In genomic region chr5:147750065-147750464, GRCh38 we compare ENCODE assay signal across 24 cellular contexts. TPM values are rescaled to one million over a fixed set of nuclear protein-coding genes. Genes with fewer than 3 reads are reported as not detected.
DNase-seq lines count a peak whose midpoint lies in the region; ATAC-seq, FAIRE-seq and TF ChIP-seq lines count a peak whose summit lies in the region.
"Had no signal": no experiment of that assay in that cellular context is flagged by ENCODE, and none has a peak within 500 bp of the region (broad histone marks: within the 10 kb centered on the region; RNA-seq: fewer than 3 reads in every experiment).

No MANE protein-coding gene starts in this region.

- CTCF ChIA-PET in HepG2 (lab: Yijun Ruan, JAX; ENCODE audit: low intra/inter-chr PET ratio, low total read pairs) = no interaction called here

- no peaks in the 10 kb centered on the region for H3K4me1 ChIP-seq in HepG2 (ENCODE audit: insufficient read depth, low read length)
- H3K4me1 ChIP-seq in right lobe of liver = no peaks in the 10 kb centered on the region
- peaks cover 34% of the 10 kb centered on the region for H3K4me1 ChIP-seq in ectodermal cell (ENCODE audit: control insufficient read depth, insufficient read depth, low read length)
- H3K4me1 ChIP-seq: adrenal gland, HAP-1, left ventricle myocardium inferior, suprapubic skin had no signal

- H3K27me3 ChIP-seq in HepG2 (ENCODE audit: control insufficient read depth in 1 of 2, insufficient read depth in 2 of 2, low read length in 2 of 2) = no peaks in the 10 kb centered on the region
- H3K27me3 ChIP-seq in right lobe of liver = no peaks in the 10 kb centered on the region
- H3K27me3 ChIP-seq in ectodermal cell (ENCODE audit: control insufficient read depth, insufficient read depth, low read length, poor library complexity, severe bottlenecking) = no peaks in the 10 kb centered on the region
- H3K27me3 ChIP-seq: adrenal gland, cardiac muscle cell, neutrophil, suprapubic skin had no signal

- H3K36me3 ChIP-seq in HepG2 (replicated peaks in 1 of 2; ENCODE audit: control insufficient read depth in 1 of 2, insufficient read depth in 2 of 2, low read length in 2 of 2) (no peaks in the 10 kb centered on the region), right lobe of liver (no peaks in the 10 kb centered on the region), ectodermal cell (ENCODE audit: control insufficient read depth, insufficient read depth, low read length) (no peaks in the 10 kb centered on the region)
- H3K36me3 ChIP-seq: adrenal gland, cardiac muscle cell, HAP-1, left ventricle myocardium inferior, neutrophil, suprapubic skin had no signal

- DNase-seq in HepG2 (ENCODE audit: low spot score) (no peak), right lobe of liver (no peak), NCI-H2107 (lab: John Stamatoyannopoulos, UW) (peak; percentile 13), NCI-H1694 treated with DMSO at 0.1 percent for 48 hours (lab: John Stamatoyannopoulos, UW) (no peak), NCI-H1105 (lab: John Stamatoyannopoulos, UW) (no peak)
- DNase-seq: ACHN; activated CD4-positive, alpha-beta T cell treated with anti-CD3 and anti-CD28 coated beads, Interleukin-2, amount 50 U/mL, for 1 hour; activated gamma-delta T cell treated with Interleukin-2 at 50 U/mL for 16 hours; adrenal gland; DMS53; KG1; left ventricle myocardium inferior; mucosa of descending colon; MV-4-11; NCI-H446 had no signal

- 39% methylated on average over 4 of the region's 4 CpGs for WGBS in HepG2 (ENCODE audit: low lambda C conversion rate)
- 69% methylated on average over 4 of the region's 4 CpGs for WGBS in right lobe of liver (ENCODE audit: insufficient coverage, low coverage, low lambda C conversion rate, missing lambda C conversion rate)
- 57 to 62% methylated on average over 2 to 4 of the region's 4 CpGs for WGBS in ectodermal cell, 2 experiments

- TF ChIP-seq CTCF in HepG2 (CRISPR knock-in tag; IDR thresholded peaks at IDR 0.05) (no peak), right lobe of liver (IDR thresholded peaks at IDR 0.05) (no peak)

- no TSS peak for BruUV-seq in HepG2 (replicated peaks; lab: Mats Ljungman, UMichigan)

- no peak overlapping the region for H3K27ac ChIP-seq in HepG2 (ENCODE audit: extremely low read length, insufficient read depth, low read length)
- no peak overlapping the region for H3K27ac ChIP-seq in right lobe of liver
- peak overlapping the region; percentile 26 for H3K27ac ChIP-seq in ectodermal cell (ENCODE audit: insufficient read depth, low read depth, low read length, poor library complexity, severe bottlenecking)
- H3K27ac ChIP-seq in temporal lobe (ENCODE audit: low read depth, low read length) = peak overlapping the region; percentile 88
- H3K27ac ChIP-seq: adrenal gland, cardiac muscle cell, left ventricle myocardium inferior, neutrophil, suprapubic skin had no signal

- H3K9me3 ChIP-seq in HepG2 (ENCODE audit: low read length) (no peaks in the 10 kb centered on the region), right lobe of liver (no peaks in the 10 kb centered on the region), ectodermal cell (ENCODE audit: control insufficient read depth, low read length) (no peaks in the 10 kb centered on the region)
- H3K9me3 ChIP-seq: adrenal gland, HAP-1, left ventricle myocardium inferior, mucosa of descending colon, neutrophil, suprapubic skin had no signal

- no peak for TF ChIP-seq RAD21 in HepG2 (CRISPR knock-in tag; IDR thresholded peaks at IDR 0.05)

- no peak for FAIRE-seq in HepG2 (lab: Jason Lieb, UNC)
- FAIRE-seq: GM12891 had no signal

- H3K9ac ChIP-seq in HepG2 (ENCODE audit: insufficient read depth, low read depth, low read length) = no peak overlapping the region

- no peak overlapping the region for H3K4me2 ChIP-seq in HepG2 (ENCODE audit: low read depth, low read length)
- H3K4me2 ChIP-seq: smooth muscle cell had no signal

- TF ChIP-seq POLR2A in HepG2 (IDR thresholded peaks at IDR 0.05; ENCODE audit: insufficient read depth in 1 of 2, low read depth in 2 of 2, low read length in 2 of 2) = no peak
- no peak for TF ChIP-seq POLR2A in right lobe of liver (IDR thresholded peaks at IDR 0.05)

- no peak overlapping the region for H2AFZ ChIP-seq in HepG2 (ENCODE audit: low read length)

- no peak for ATAC-seq in HepG2
- no peak for ATAC-seq in right lobe of liver
- ATAC-seq in GM21423 (IDR thresholded peaks at IDR 0.05; ENCODE audit: unreplicated experiment) = no peak
- ATAC-seq: mucosa of descending colon had no signal

- POLR2A ChIA-PET in HepG2 (lab: Yijun Ruan, JAX) = no interaction called here

- H4K20me1 ChIP-seq in HepG2 (ENCODE audit: insufficient read depth, low read length) = no peaks in the 10 kb centered on the region

- intact Hi-C loops in HepG2 (cut with micrococcal nuclease; ENCODE audit: unreplicated experiment) = no loop called here
- intact Hi-C loops in right lobe of liver (cut with DNase I) = no loop called here

- H3K4me3 ChIP-seq in HepG2 (replicated peaks in 1 of 3; ENCODE audit: insufficient read depth in 1 of 3, low read depth in 2 of 3, low read length in 3 of 3) (no peak overlapping the region), right lobe of liver (no peak overlapping the region), ectodermal cell (ENCODE audit: insufficient read depth, low read depth, low read length) (no peak overlapping the region)
- H3K4me3 ChIP-seq: adrenal gland, cardiac muscle cell, HAP-1, left ventricle myocardium inferior, mucosa of descending colon, smooth muscle cell, suprapubic skin had no signal

- no peaks in the 10 kb centered on the region for H3K79me2 ChIP-seq in HepG2 (ENCODE audit: insufficient read depth, low read length)

- in situ Hi-C loops in HepG2 (cut with HindIII; ENCODE audit: extremely low pct_ligation_motif_present, low pct_unique_long_range_greater_than_20kb) = no loop called here

- no peak for TF ChIP-seq EP300 in HepG2 (IDR thresholded peaks at IDR 0.05; ENCODE audit: low read depth in 2 of 2, low read length in 2 of 2)
- no peak for TF ChIP-seq EP300 in HepG2 (CRISPR knock-in tag; IDR thresholded peaks at IDR 0.05; ENCODE audit: borderline replicate concordance)

TF ChIP-seq in HepG2, 621 proteins besides CTCF, POLR2A, EP300 and RAD21:
- 0 out of 2 replicates have a peak, but pooled peaks have one; percentile 39 for TF ChIP-seq CEBPB (IDR thresholded peaks at IDR 0.05; ENCODE audit: borderline replicate concordance, low read depth, low read length)
- no peak for TF ChIP-seq REPIN1 (CRISPR knock-in tag; IDR thresholded peaks at IDR 0.05; ENCODE audit: borderline replicate concordance, low read depth)
TF ChIP-seq in HepG2: peak in this region for 1.

RNA-seq across cellular contexts. Expression of gene JAKMIP2, which starts 32.5 kb away (rescaled TPM):
- total RNA-seq in HepG2 (2016; rRNA removed; fragmentation: Illumina TruSeq; extraction: Trizol) (1.9 and 2.1 TPM in 2 replicates), right lobe of liver (under 1 TPM; 0.07 to 0.56 (median 0.31) TPM), temporal lobe (49.7 TPM)
- 0.18 and 0.61 TPM in 2 replicates for total RNA-seq in HepG2 (2016; cell fraction: cytosol; rRNA removed; fragmentation: Illumina TruSeq; extraction: Trizol; ENCODE audit: low read depth)
- total RNA-seq in HepG2 (2016; cell fraction: insoluble cytoplasmic fraction; rRNA removed; fragmentation: Illumina TruSeq; extraction: Trizol) = 1.6 and 3.4 TPM in 2 replicates
- total RNA-seq in HepG2 (2016; cell fraction: membrane; rRNA removed; fragmentation: Illumina TruSeq; extraction: Trizol) = 1.6 and 1.9 TPM in 2 replicates
- 1.6 and 1.8 TPM in 2 replicates for total RNA-seq in HepG2 (2016; cell fraction: nucleus; rRNA removed; fragmentation: Illumina TruSeq; extraction: Trizol)
- polyA plus RNA-seq in HepG2 (2011; rRNA removed) = 0.04 TPM in 2 replicates
- polyA plus RNA-seq in HepG2 (2011; cell fraction: cytosol; rRNA removed) = 0.01 and 0.03 TPM in 2 replicates
- 0.05 TPM in 1 of 2 replicates, not detected in the other for polyA plus RNA-seq in HepG2 (2011; cell fraction: nucleus; rRNA removed)
- polyA plus RNA-seq in HepG2 (2012) = 0.20 and 0.34 TPM in 2 replicates
- 0.22 and 0.36 TPM in 2 replicates for polyA plus RNA-seq in HepG2 (2016; cell fraction: cytosol; fragmentation: Illumina TruSeq; extraction: Trizol; ENCODE audit: low read depth)
- 1.9 and 2.1 TPM in 2 replicates for polyA plus RNA-seq in HepG2 (2016; cell fraction: insoluble cytoplasmic fraction; fragmentation: Illumina TruSeq; extraction: Trizol; ENCODE audit: low read depth)
- 0.56 and 0.71 TPM in 2 replicates for polyA plus RNA-seq in HepG2 (2016; cell fraction: membrane; fragmentation: Illumina TruSeq; extraction: Trizol; ENCODE audit: low read depth)
- polyA plus RNA-seq in HepG2 (2016; cell fraction: nucleus; fragmentation: Illumina TruSeq; extraction: Trizol; ENCODE audit: insufficient read depth, low read depth) = 1.00 and 2.7 TPM in 2 replicates
- not detected in 2 replicates for polyA minus RNA-seq in HepG2 (2011; rRNA and poly(A)+ RNA removed; ENCODE audit: low replicate concordance)
- 0.10 TPM in 1 of 2 replicates, not detected in the other for polyA minus RNA-seq in HepG2 (2011; cell fraction: cytosol; rRNA and poly(A)+ RNA removed)
- polyA minus RNA-seq in HepG2 (2011; cell fraction: nucleus; rRNA and poly(A)+ RNA removed) = 0.13 and 0.25 TPM in 2 replicates
- polyA plus RNA-seq in ectodermal cell (2013, experiment 1 of 4) = 19.5 TPM
- polyA plus RNA-seq in ectodermal cell (2013, experiment 2 of 4) = 16.7 TPM
- polyA plus RNA-seq in ectodermal cell (2013, experiment 3 of 4) = 13.0 TPM
- polyA plus RNA-seq in ectodermal cell (2013, experiment 4 of 4) = 15.8 TPM

Comparison
In these comparisons a context has a peak if more than half of its experiments do, and no peak if none do; other contexts are left out.
1. H3K27ac ChIP-seq: peak in ectodermal cell (single experiment) and temporal lobe (single experiment); none in HepG2 (single experiment) and right lobe of liver (0 of 3).
2. RNA of gene JAKMIP2, which starts 32.5 kb away (total RNA-seq): 49.7 TPM in temporal lobe (single experiment); 0.18 to 3.4 TPM in HepG2 and 0.07 to 0.56 TPM in right lobe of liver; every median in the first group is over 10 times any median in the second.